In the genomic region with DNA sequence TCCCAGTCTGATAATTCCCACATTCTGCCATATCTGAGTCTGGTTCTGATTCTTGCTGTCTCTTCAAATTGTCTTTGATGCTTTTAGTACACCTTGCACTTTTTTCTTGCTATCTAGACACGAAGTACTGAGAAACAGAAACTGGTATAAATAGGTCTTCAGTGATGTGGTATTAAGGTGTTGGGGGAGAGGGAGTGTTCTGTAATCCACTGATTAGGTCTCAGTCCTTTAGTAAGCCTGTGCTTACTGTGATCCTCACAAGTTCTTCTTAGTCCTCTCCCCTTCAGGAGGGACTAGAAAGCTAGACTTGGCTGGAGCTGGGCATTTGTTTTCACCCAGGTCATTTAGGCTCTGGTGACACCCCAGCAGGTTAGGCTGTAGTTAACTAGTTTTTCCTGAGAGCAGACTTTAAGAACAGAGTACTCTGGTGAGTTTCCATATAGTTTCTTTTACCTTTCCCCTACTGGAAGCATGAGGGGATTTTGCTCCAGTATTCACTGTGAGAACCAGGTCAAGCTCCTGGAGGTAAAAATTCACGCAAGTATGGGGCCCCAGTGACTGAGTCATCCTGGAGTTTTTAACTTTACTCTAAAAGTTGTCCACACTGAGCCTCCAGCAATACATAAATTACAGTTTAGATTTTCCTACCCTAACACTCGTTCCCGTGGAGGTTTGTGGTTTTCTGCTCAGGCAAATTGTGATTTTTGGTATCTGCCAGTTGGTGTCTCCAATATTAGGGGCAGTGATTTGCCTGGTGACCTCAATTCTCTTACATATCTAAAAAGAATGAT, we compare ENCODE assay signal across 8 cellular contexts.
DNase-seq lines count a peak whose midpoint lies in the region; ATAC-seq and TF ChIP-seq lines count a peak whose summit lies in the region.

No MANE protein-coding gene starts in this region.

- no peaks in the 10 kb centered on the region for H3K27me3 ChIP-seq in smooth muscle cell (ENCODE audit: low read depth)

- POLR2A ChIA-PET in RWPE1 (lab: Yijun Ruan, JAX; ENCODE audit: low non-redundant PET), result no interaction called here

- H3K9me3 ChIP-seq in smooth muscle cell (replicated peaks; ENCODE audit: low read depth), result no peaks in the 10 kb centered on the region

- TF ChIP-seq POLR2A in lower leg skin (IDR thresholded peaks at IDR 0.05), result no peak

- no peaks in the 10 kb centered on the region for H3K27me3 Mint-ChIP-seq in T-helper 1 cell treated with Interleukin-12 subunit alpha and Interleukin-12 subunit beta and Interleukin-4 antibody, amounts not matched to agents 30 μg/mL and 1 μg/mL, for 36 hours (ENCODE audit: low read depth)
- no peaks in the 10 kb centered on the region for H3K27me3 Mint-ChIP-seq in type B pancreatic cell

- H2AFZ ChIP-seq in smooth muscle cell (ENCODE audit: low read depth), result no peak overlapping the region

- H3K4me3 Mint-ChIP-seq in T-helper 1 cell treated with Interleukin-12 subunit alpha and Interleukin-12 subunit beta and Interleukin-4 antibody, amounts not matched to agents 30 μg/mL and 1 μg/mL, for 36 hours, result peak overlapping the region; percentile 37
- H3K4me3 Mint-ChIP-seq in type B pancreatic cell, result no peak overlapping the region

- peak; percentile 78 for ATAC-seq in GM19463 (IDR thresholded peaks at IDR 0.05; ENCODE audit: unreplicated experiment)
- ATAC-seq in HG03354 (IDR thresholded peaks at IDR 0.05; ENCODE audit: poor library complexity, severe bottlenecking, unreplicated experiment), result peak; percentile 89

- H3K36me3 Mint-ChIP-seq in T-helper 1 cell treated with Interleukin-12 subunit alpha and Interleukin-12 subunit beta and Interleukin-4 antibody, amounts not matched to agents 30 μg/mL and 1 μg/mL, for 36 hours (ENCODE audit: low read depth), result no peaks in the 10 kb centered on the region
- H3K36me3 Mint-ChIP-seq in type B pancreatic cell, result no peaks in the 10 kb centered on the region

- H3K4me2 ChIP-seq in smooth muscle cell, result peak overlapping the region; percentile 71

- TF ChIP-seq CTCF in smooth muscle cell (IDR thresholded peaks at IDR 0.05; ENCODE audit: borderline replicate concordance, insufficient read depth, poor library complexity, severe bottlenecking), result no peak
- no peak for TF ChIP-seq CTCF in lower leg skin (IDR thresholded peaks at IDR 0.05)
- no peak for TF ChIP-seq CTCF in RWPE1 (conservative IDR thresholded peaks at IDR 0.05; ENCODE audit: low read depth)
- no peak for TF ChIP-seq CTCF in type B pancreatic cell (conservative IDR thresholded peaks at IDR 0.05)

- H3K27ac ChIP-seq in smooth muscle cell (ENCODE audit: low read depth), result peak overlapping the region; percentile 72
- no peak overlapping the region for H3K27ac ChIP-seq in RWPE1

- WGBS in smooth muscle cell (ENCODE audit: low lambda C conversion rate), result 23% methylated on average over 4 of the region's 4 CpGs
- WGBS in lower leg skin, 2 donors, result 46 to 54% methylated on average over 4 of the region's 4 CpGs

- CTCF ChIA-PET in RWPE1 (lab: Yijun Ruan, JAX), result interaction anchor here (0.5 kb wide), 1 partner anchor 13 kb away, joined by 4 read pairs; no protein-coding TSS in a partner anchor

- H3K36me3 ChIP-seq in smooth muscle cell (ENCODE audit: low read depth), result no peaks in the 10 kb centered on the region

- H4K20me1 ChIP-seq in smooth muscle cell (ENCODE audit: low read depth), result no peaks in the 10 kb centered on the region

- H3K4me3 ChIP-seq in smooth muscle cell (peak overlapping the region; percentile 1), lower leg skin (ENCODE audit: low read depth, poor library complexity, severe bottlenecking) (no peak overlapping the region)

- peak overlapping the region; percentile 40 for H3K9ac ChIP-seq in smooth muscle cell (ENCODE audit: low read depth)

- no peak overlapping the region for H3K27ac Mint-ChIP-seq in T-helper 1 cell treated with Interleukin-12 subunit alpha and Interleukin-12 subunit beta and Interleukin-4 antibody, amounts not matched to agents 30 μg/mL and 1 μg/mL, for 36 hours
- H3K27ac Mint-ChIP-seq in type B pancreatic cell, result no peak overlapping the region

- H3F3A ChIP-seq in smooth muscle cell (ENCODE audit: low read depth), result no peaks in the 10 kb centered on the region

- H3K79me2 ChIP-seq in smooth muscle cell (ENCODE audit: low read depth), result peaks cover 20% of the 10 kb centered on the region

- H3K9me3 Mint-ChIP-seq in T-helper 1 cell treated with Interleukin-12 subunit alpha and Interleukin-12 subunit beta and Interleukin-4 antibody, amounts not matched to agents 30 μg/mL and 1 μg/mL, for 36 hours, result no peaks in the 10 kb centered on the region
- peaks cover 6% of the 10 kb centered on the region for H3K9me3 Mint-ChIP-seq in type B pancreatic cell

- peaks cover 10% of the 10 kb centered on the region for H3K4me1 ChIP-seq in smooth muscle cell (ENCODE audit: low read depth)

- DNase-seq in DMS 273 (lab: John Stamatoyannopoulos, UW; ENCODE audit: unreplicated experiment), result peak; percentile 72
- DNase-seq in smooth muscle cell (lab: John Stamatoyannopoulos, UW; ENCODE audit: unreplicated experiment), result no peak
- DNase-seq in lower leg skin (ENCODE audit: low spot score in 2 of 2), result no peak
- DNase-seq in RWPE1 (ENCODE audit: low spot score), result no peak
- DNase-seq in type B pancreatic cell (ENCODE audit: extremely low spot score, unreplicated experiment), result no peak

- H3K4me1 Mint-ChIP-seq in T-helper 1 cell treated with Interleukin-12 subunit alpha and Interleukin-12 subunit beta and Interleukin-4 antibody, amounts not matched to agents 30 μg/mL and 1 μg/mL, for 36 hours (ENCODE audit: low read depth), result peaks cover 9% of the 10 kb centered on the region
- peaks cover 12% of the 10 kb centered on the region for H3K4me1 Mint-ChIP-seq in type B pancreatic cell (ENCODE audit: unreplicated experiment)

- intact Hi-C loops in lower leg skin (cut with DNase I; ENCODE audit: low total_unique reads), result no loop called here
